Comparison of ENCODE assay signal across 1 cellular context in the genomic region with DNA sequence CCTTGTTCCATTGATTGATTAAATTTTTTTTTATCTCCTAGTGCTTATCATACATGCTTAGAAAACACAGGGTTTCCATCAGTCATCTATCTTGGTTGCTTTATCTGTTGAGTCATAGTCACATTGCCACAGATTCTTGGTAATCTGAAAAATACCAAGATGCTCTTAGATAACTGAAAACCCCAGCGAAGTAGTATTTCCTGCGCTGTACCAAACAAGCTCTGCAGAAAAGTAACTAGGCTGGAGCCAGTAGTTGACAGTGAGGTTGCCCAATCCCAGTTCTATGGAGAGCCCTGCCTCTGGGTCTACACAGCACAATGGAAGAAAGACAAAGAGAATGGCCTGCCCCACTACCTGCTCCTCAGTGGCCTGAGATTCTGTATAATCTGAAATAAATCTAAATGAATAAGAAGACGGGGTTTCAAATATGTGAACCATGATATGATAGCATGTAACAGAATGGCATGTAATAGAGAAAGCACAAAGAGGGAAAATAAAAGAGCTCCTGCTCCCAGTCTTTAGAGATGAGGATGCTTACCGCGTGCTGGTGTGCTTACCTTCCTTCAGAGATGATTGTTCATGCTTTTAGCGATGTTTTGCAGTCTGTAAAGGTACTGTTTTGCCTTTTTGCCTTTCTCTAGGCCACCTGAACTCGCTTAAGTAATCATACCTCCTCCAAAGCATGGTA.
A peak's percentile ranks its signal among the peaks of the same experiment; 100 is the strongest.
TF ChIP-seq lines count a peak whose summit lies in the region.

No MANE protein-coding gene starts in this region.

TF ChIP-seq in K562, 482 proteins besides CTCF, POLR2A, EP300 and RAD21 (continued from another document and continues in another):
- TF ChIP-seq, protein P1, sequence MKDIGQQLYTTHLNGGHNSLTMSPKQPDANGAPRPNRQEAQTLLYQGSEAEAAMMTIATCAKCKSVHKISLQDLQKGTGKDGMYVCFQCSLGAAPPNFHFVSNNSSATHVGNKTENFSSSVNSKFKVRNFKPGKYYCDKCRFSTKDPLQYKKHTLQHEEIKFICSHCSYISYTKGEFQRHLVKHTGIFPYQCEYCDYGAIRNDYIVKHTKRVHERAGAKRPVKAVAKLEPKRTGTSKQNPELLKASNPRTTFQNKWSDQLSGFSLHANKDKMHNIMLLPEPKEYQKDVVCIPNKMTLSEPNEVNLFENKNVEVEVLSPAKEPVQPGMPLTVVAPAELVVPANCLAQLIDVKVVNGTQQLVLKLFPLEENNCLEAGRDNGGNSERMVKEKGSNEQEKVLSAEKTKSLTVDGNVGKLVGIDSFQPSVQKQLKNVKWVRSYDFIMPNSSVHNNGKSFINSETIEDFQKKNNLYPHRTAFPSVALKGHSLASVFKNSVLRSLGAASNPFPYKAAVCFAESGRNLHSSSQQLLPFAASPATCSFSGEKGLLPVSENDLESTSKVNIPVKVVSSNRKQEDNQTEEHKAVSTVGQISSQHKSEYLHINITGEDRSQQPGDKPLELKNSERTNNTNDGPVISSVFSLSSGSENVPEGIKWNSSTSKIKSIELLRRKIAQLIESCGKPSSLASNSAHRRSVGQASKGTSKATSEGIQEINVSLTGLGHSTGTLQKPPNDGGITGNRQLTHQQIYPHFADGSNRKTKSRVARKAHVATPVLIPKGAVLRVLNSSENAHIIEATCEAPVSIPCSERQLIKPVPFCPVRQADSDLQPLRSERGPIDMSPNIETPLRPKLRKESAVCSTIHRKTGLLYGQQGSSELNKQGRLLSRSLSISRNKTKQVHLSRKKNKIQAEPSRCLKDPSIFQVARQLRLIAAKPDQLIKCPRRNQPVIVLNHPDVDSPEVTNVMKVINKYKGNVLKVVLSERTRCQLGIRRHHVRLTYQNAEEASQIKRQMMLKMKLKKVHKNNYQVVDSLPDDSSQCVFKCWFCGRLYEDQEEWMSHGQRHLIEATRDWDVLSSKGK (CRISPR knock-in tag; IDR thresholded peaks at IDR 0.05), result no peak
- TF ChIP-seq, protein P2, sequence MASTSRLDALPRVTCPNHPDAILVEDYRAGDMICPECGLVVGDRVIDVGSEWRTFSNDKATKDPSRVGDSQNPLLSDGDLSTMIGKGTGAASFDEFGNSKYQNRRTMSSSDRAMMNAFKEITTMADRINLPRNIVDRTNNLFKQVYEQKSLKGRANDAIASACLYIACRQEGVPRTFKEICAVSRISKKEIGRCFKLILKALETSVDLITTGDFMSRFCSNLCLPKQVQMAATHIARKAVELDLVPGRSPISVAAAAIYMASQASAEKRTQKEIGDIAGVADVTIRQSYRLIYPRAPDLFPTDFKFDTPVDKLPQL (IDR thresholded peaks at IDR 0.05; ENCODE audit: extremely low read depth, insufficient read length), result no peak
- TF ChIP-seq, protein P3, sequence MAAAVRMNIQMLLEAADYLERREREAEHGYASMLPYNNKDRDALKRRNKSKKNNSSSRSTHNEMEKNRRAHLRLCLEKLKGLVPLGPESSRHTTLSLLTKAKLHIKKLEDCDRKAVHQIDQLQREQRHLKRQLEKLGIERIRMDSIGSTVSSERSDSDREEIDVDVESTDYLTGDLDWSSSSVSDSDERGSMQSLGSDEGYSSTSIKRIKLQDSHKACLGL (CRISPR knock-in tag; IDR thresholded peaks at IDR 0.05; ENCODE audit: borderline replicate concordance, poor library complexity, severe bottlenecking), result no peak
- TF ChIP-seq ZNF75A (CRISPR knock-in tag; IDR thresholded peaks at IDR 0.05), result no peak
- no peak for TF ChIP-seq TBP (optimal IDR thresholded peaks at IDR 0.05; ENCODE audit: low read depth, low read length)
- no peak for TF ChIP-seq SMARCB1 (IDR thresholded peaks at IDR 0.05; ENCODE audit: insufficient read length, low read depth)
- TF ChIP-seq CAMTA2 (CRISPR knock-in tag; conservative IDR thresholded peaks at IDR 0.05), result no peak
- TF ChIP-seq, protein P4, sequence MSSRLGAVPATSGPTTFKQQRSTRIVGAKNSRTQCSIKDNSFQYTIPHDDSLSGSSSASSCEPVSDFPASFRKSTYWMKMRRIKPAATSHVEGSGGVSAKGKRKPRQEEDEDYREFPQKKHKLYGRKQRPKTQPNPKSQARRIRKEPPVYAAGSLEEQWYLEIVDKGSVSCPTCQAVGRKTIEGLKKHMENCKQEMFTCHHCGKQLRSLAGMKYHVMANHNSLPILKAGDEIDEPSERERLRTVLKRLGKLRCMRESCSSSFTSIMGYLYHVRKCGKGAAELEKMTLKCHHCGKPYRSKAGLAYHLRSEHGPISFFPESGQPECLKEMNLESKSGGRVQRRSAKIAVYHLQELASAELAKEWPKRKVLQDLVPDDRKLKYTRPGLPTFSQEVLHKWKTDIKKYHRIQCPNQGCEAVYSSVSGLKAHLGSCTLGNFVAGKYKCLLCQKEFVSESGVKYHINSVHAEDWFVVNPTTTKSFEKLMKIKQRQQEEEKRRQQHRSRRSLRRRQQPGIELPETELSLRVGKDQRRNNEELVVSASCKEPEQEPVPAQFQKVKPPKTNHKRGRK (tag; IDR thresholded peaks at IDR 0.05), result no peak
- TF ChIP-seq CBFA2T3 (IDR thresholded peaks at IDR 0.05), result peak; percentile 76
- TF ChIP-seq, protein P5, sequence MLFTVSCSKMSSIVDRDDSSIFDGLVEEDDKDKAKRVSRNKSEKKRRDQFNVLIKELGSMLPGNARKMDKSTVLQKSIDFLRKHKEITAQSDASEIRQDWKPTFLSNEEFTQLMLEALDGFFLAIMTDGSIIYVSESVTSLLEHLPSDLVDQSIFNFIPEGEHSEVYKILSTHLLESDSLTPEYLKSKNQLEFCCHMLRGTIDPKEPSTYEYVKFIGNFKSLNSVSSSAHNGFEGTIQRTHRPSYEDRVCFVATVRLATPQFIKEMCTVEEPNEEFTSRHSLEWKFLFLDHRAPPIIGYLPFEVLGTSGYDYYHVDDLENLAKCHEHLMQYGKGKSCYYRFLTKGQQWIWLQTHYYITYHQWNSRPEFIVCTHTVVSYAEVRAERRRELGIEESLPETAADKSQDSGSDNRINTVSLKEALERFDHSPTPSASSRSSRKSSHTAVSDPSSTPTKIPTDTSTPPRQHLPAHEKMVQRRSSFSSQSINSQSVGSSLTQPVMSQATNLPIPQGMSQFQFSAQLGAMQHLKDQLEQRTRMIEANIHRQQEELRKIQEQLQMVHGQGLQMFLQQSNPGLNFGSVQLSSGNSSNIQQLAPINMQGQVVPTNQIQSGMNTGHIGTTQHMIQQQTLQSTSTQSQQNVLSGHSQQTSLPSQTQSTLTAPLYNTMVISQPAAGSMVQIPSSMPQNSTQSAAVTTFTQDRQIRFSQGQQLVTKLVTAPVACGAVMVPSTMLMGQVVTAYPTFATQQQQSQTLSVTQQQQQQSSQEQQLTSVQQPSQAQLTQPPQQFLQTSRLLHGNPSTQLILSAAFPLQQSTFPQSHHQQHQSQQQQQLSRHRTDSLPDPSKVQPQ (CRISPR knock-in tag; IDR thresholded peaks at IDR 0.05; ENCODE audit: borderline replicate concordance), result no peak
- no peak for TF ChIP-seq ZNF696 (CRISPR knock-in tag; conservative IDR thresholded peaks at IDR 0.05)
- TF ChIP-seq CC2D1A (IDR thresholded peaks at IDR 0.05), result no peak
- no peak for TF ChIP-seq SNRNP70 (optimal IDR thresholded peaks at IDR 0.05; ENCODE audit: low read depth, low read length)
- no peak for TF ChIP-seq FOXJ3 (CRISPR knock-in tag; IDR thresholded peaks at IDR 0.05)
- TF ChIP-seq ZNF232 (CRISPR knock-in tag; IDR thresholded peaks at IDR 0.05), result no peak
- TF ChIP-seq PTRF (tag; IDR thresholded peaks at IDR 0.05), result no peak
- no peak for TF ChIP-seq STAT5B (CRISPR knock-in tag; IDR thresholded peaks at IDR 0.05)
- TF ChIP-seq MAFG (tag; conservative IDR thresholded peaks at IDR 0.05), result peak; percentile 73
- no peak for TF ChIP-seq RUNX1 (IDR thresholded peaks at IDR 0.05; ENCODE audit: low read depth)
- TF ChIP-seq, protein P6, sequence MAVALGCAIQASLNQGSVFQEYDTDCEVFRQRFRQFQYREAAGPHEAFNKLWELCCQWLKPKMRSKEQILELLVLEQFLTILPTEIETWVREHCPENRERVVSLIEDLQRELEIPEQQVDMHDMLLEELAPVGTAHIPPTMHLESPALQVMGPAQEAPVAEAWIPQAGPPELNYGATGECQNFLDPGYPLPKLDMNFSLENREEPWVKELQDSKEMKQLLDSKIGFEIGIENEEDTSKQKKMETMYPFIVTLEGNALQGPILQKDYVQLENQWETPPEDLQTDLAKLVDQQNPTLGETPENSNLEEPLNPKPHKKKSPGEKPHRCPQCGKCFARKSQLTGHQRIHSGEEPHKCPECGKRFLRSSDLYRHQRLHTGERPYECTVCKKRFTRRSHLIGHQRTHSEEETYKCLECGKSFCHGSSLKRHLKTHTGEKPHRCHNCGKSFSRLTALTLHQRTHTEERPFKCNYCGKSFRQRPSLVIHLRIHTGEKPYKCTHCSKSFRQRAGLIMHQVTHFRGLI (CRISPR knock-in tag; IDR thresholded peaks at IDR 0.05), result no peak
- TF ChIP-seq HEY1 (CRISPR knock-in tag; IDR thresholded peaks at IDR 0.05; ENCODE audit: borderline replicate concordance), result peak; percentile 77; the same call in 1 of the 2 replicates
- TF ChIP-seq, protein P7, sequence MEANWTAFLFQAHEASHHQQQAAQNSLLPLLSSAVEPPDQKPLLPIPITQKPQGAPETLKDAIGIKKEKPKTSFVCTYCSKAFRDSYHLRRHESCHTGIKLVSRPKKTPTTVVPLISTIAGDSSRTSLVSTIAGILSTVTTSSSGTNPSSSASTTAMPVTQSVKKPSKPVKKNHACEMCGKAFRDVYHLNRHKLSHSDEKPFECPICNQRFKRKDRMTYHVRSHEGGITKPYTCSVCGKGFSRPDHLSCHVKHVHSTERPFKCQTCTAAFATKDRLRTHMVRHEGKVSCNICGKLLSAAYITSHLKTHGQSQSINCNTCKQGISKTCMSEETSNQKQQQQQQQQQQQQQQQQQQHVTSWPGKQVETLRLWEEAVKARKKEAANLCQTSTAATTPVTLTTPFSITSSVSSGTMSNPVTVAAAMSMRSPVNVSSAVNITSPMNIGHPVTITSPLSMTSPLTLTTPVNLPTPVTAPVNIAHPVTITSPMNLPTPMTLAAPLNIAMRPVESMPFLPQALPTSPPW (CRISPR knock-in tag; IDR thresholded peaks at IDR 0.05), result peak; percentile 51; the same call in 1 of the 2 replicates
- TF ChIP-seq RBM17 (IDR thresholded peaks at IDR 0.05; ENCODE audit: borderline replicate concordance, low read depth, low read length), result no peak
- no peak for TF ChIP-seq RBM15 (IDR thresholded peaks at IDR 0.05; ENCODE audit: insufficient read depth, low read length)
- TF ChIP-seq ZFP36 (IDR thresholded peaks at IDR 0.05; ENCODE audit: low read depth, low read length, partially characterized antibody), result no peak
- TF ChIP-seq, protein P8, sequence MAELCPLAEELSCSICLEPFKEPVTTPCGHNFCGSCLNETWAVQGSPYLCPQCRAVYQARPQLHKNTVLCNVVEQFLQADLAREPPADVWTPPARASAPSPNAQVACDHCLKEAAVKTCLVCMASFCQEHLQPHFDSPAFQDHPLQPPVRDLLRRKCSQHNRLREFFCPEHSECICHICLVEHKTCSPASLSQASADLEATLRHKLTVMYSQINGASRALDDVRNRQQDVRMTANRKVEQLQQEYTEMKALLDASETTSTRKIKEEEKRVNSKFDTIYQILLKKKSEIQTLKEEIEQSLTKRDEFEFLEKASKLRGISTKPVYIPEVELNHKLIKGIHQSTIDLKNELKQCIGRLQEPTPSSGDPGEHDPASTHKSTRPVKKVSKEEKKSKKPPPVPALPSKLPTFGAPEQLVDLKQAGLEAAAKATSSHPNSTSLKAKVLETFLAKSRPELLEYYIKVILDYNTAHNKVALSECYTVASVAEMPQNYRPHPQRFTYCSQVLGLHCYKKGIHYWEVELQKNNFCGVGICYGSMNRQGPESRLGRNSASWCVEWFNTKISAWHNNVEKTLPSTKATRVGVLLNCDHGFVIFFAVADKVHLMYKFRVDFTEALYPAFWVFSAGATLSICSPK (IDR thresholded peaks at IDR 0.05; ENCODE audit: borderline replicate concordance), result no peak
- TF ChIP-seq ZNF707 (CRISPR knock-in tag; conservative IDR thresholded peaks at IDR 0.05), result no peak
- TF ChIP-seq RBM34 (IDR thresholded peaks at IDR 0.05; ENCODE audit: borderline replicate concordance, insufficient read depth, low read length), result no peak
- 0 out of 2 replicates have a peak, but pooled peaks have one; percentile 31 for TF ChIP-seq TEAD2 (tag; IDR thresholded peaks at IDR 0.05)
- TF ChIP-seq ZNF146 (CRISPR knock-in tag; IDR thresholded peaks at IDR 0.05; ENCODE audit: unreplicated experiment), result no peak
- no peak for TF ChIP-seq MEF2D (tag; conservative IDR thresholded peaks at IDR 0.05; ENCODE audit: low read depth)
- no peak for TF ChIP-seq ZNF184 (CRISPR knock-in tag; IDR thresholded peaks at IDR 0.05)
- 0 out of 2 replicates have a peak, but pooled peaks have one; percentile 44 for TF ChIP-seq ZFPM2 (CRISPR knock-in tag; IDR thresholded peaks at IDR 0.05)
- no peak for TF ChIP-seq TARDBP (IDR thresholded peaks at IDR 0.05)
- no peak for TF ChIP-seq PHB (CRISPR knock-in tag; IDR thresholded peaks at IDR 0.05)
- TF ChIP-seq SRSF9 (IDR thresholded peaks at IDR 0.05; ENCODE audit: borderline replicate concordance, low read depth, low read length), result no peak
- TF ChIP-seq MIER1 (IDR thresholded peaks at IDR 0.05; ENCODE audit: low read depth), result no peak
- TF ChIP-seq GTF2A2 (tag; IDR thresholded peaks at IDR 0.05), result no peak
- no peak for TF ChIP-seq ZNF212 (CRISPR knock-in tag; IDR thresholded peaks at IDR 0.05)
- no peak for TF ChIP-seq PTBP1 (IDR thresholded peaks at IDR 0.05; ENCODE audit: low read depth, low read length)
- TF ChIP-seq, protein P9, sequence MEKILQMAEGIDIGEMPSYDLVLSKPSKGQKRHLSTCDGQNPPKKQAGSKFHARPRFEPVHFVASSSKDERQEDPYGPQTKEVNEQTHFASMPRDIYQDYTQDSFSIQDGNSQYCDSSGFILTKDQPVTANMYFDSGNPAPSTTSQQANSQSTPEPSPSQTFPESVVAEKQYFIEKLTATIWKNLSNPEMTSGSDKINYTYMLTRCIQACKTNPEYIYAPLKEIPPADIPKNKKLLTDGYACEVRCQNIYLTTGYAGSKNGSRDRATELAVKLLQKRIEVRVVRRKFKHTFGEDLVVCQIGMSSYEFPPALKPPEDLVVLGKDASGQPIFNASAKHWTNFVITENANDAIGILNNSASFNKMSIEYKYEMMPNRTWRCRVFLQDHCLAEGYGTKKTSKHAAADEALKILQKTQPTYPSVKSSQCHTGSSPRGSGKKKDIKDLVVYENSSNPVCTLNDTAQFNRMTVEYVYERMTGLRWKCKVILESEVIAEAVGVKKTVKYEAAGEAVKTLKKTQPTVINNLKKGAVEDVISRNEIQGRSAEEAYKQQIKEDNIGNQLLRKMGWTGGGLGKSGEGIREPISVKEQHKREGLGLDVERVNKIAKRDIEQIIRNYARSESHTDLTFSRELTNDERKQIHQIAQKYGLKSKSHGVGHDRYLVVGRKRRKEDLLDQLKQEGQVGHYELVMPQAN (IDR thresholded peaks at IDR 0.05; ENCODE audit: borderline replicate concordance), result no peak
- TF ChIP-seq MTA2 (IDR thresholded peaks at IDR 0.05; ENCODE audit: low read depth), result peak; percentile 46; the same call in 1 of the 2 replicates
